ENCODE assay signal across 1 cellular context in genomic region chr3:55541016-55541415, GRCh38.
TF ChIP-seq lines count a peak whose summit lies in the region.

No MANE protein-coding gene starts in this region.

TF ChIP-seq in H1, 55 proteins besides CTCF, POLR2A, EP300 and RAD21:
- no peak for TF ChIP-seq SAP30 (IDR thresholded peaks at IDR 0.05; ENCODE audit: insufficient read depth, insufficient replicate concordance, low read length)
- TF ChIP-seq CHD1 (IDR thresholded peaks at IDR 0.05; ENCODE audit: low read depth, low read length), result no peak
- TF ChIP-seq CTBP2 (IDR thresholded peaks at IDR 0.05; ENCODE audit: borderline replicate concordance, insufficient read depth, insufficient read length, low read length), result no peak
- no peak for TF ChIP-seq TBP (IDR thresholded peaks at IDR 0.05; ENCODE audit: low read depth, low read length)
- TF ChIP-seq SP2 (IDR thresholded peaks at IDR 0.05; ENCODE audit: low read length), result no peak
- TF ChIP-seq MAX (IDR thresholded peaks at IDR 0.05), result no peak
- no peak for TF ChIP-seq HDAC6 (IDR thresholded peaks at IDR 0.05; ENCODE audit: low read depth, low read length)
- TF ChIP-seq CBX8 (IDR thresholded peaks at IDR 0.05; ENCODE audit: borderline replicate concordance, low read depth, low read length), result no peak
- TF ChIP-seq SP1 (IDR thresholded peaks at IDR 0.05; ENCODE audit: low read depth, low read length), result no peak
- no peak for TF ChIP-seq PHF8 (conservative IDR thresholded peaks at IDR 0.05; ENCODE audit: low read depth, low read length)
- TF ChIP-seq RBBP5 (IDR thresholded peaks at IDR 0.05; ENCODE audit: borderline replicate concordance, low read depth, low read length), result no peak
- TF ChIP-seq POU5F1 (IDR thresholded peaks at IDR 0.05; ENCODE audit: low read depth, low read length), result no peak
- TF ChIP-seq YY1 (IDR thresholded peaks at IDR 0.05; ENCODE audit: low read depth, low read length), result no peak
- no peak for TF ChIP-seq TAF1 (IDR thresholded peaks at IDR 0.05; ENCODE audit: low read depth, low read length)
- no peak for TF ChIP-seq CHD7 (IDR thresholded peaks at IDR 0.05; ENCODE audit: insufficient replicate concordance, low read length)
- TF ChIP-seq KDM4A (IDR thresholded peaks at IDR 0.05; ENCODE audit: low read depth, low read length, severe bottlenecking), result no peak
